8 cellular contexts compared by ENCODE assay signal in the genomic region with DNA sequence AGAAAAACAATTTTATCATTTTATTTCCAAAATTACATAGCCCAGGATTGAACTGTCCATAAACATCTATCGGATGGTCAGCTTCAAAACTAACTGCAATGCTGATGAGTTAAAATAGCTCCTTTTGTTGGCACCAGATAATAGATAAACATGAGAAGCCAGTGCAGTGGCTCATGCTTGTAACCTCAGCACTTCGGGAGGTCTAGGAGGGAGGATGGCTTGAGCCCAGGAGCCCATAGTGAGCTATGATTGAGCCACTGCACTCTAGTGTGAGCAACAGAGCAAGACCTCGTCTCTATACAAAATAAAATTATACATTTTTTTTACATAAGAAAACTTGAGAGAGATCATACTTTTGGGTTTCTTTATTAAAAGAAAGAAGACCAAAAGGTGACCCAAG. TPM values are rescaled to one million over a fixed set of nuclear protein-coding genes. Genes with fewer than 3 reads are reported as not detected.
A peak's percentile ranks its signal among the peaks of the same experiment; 100 is the strongest.
DNase-seq lines count a peak whose midpoint lies in the region; ATAC-seq, FAIRE-seq and TF ChIP-seq lines count a peak whose summit lies in the region.

No MANE protein-coding gene starts in this region.

- TF ChIP-seq RAD21 in GM12878 (IDR thresholded peaks at IDR 0.05; ENCODE audit: insufficient read depth, low read depth, low read length) (no peak), liver (IDR thresholded peaks at IDR 0.05) (no peak)

- H3K9me3 ChIP-seq in GM12878 (replicated peaks; ENCODE audit: control insufficient read depth, insufficient read depth, low read length) (no peaks in the 10 kb centered on the region), liver (ENCODE audit: control insufficient read depth in 4 of 4, low read length in 3 of 4) (no peaks in the 10 kb centered on the region), tibial artery (no peaks in the 10 kb centered on the region)

- H2AFZ ChIP-seq in GM12878 (ENCODE audit: control insufficient read depth, low read depth, low read length): peak overlapping the region; percentile 63

- peak; percentile 23 for ATAC-seq in HG03135 (IDR thresholded peaks at IDR 0.05; ENCODE audit: unreplicated experiment)
- ATAC-seq in GM12878: peak; percentile 67
- no peak for ATAC-seq in HG02571 (IDR thresholded peaks at IDR 0.05; ENCODE audit: unreplicated experiment)

- TF ChIP-seq POLR2A in GM12878 (IDR thresholded peaks at IDR 0.05; ENCODE audit: low read depth, low read length): no peak

- H3K27me3 ChIP-seq in GM12878 (replicated peaks in 1 of 2; ENCODE audit: control insufficient read depth in 2 of 2, insufficient read depth in 2 of 2, low read length in 1 of 2) (no peaks in the 10 kb centered on the region), liver (ENCODE audit: control insufficient read depth in 4 of 4, insufficient read depth in 4 of 4, low read length in 3 of 4) (no peaks in the 10 kb centered on the region), tibial artery (no peaks in the 10 kb centered on the region)

- in situ Hi-C loops in GM12878 (cut with MboI): no loop called here

- H3K4me3 ChIP-seq in GM12878 (peak overlapping the region; percentile 66), liver (ENCODE audit: low read depth in 1 of 3, low read length in 3 of 3) (peak overlapping the region in 1 of 3 donors; percentile 69), tibial artery (peak overlapping the region; percentile 49 to 63)

- POLR2A ChIA-PET in GM12878 (lab: Charles Lee): no interaction called here

- H3K79me2 ChIP-seq in GM12878 (ENCODE audit: control insufficient read depth, insufficient read depth, low read length): no peaks in the 10 kb centered on the region

- H3K4me2 ChIP-seq in GM12878 (ENCODE audit: control insufficient read depth, insufficient read depth): peak overlapping the region; percentile 84

- TF ChIP-seq CTCF in GM12878 (IDR thresholded peaks at IDR 0.05 in 2 of 3, conservative IDR thresholded peaks at IDR 0.05 in 1 of 3; ENCODE audit: control insufficient read depth in 2 of 3, extremely low read depth in 1 of 3, insufficient read depth in 1 of 3, low read depth in 3 of 3, low read length in 3 of 3) (no peak), liver (IDR thresholded peaks at IDR 0.05; ENCODE audit: low read depth, low read length, missing input control) (no peak), tibial artery (IDR thresholded peaks at IDR 0.05) (no peak)

- H3K9ac ChIP-seq in GM12878 (ENCODE audit: control insufficient read depth, insufficient read depth, low read length): peak overlapping the region; percentile 76
- H3K9ac ChIP-seq in liver (ENCODE audit: low read depth in 1 of 2, low read length in 2 of 2): peak overlapping the region; percentile 30 to 92

- BruUV-seq in GM12878 (replicated peaks; lab: Mats Ljungman, UMichigan): no TSS peak

- SMC1A ChIA-PET in GM12878 (lab: Charles Lee; ENCODE audit: uncharacterized antibody, unreplicated experiment): interaction anchor here (0.8 to 1.1 kb wide), 3 partner anchors 8 to 41 kb away, joined by 3 to 5 read pairs (median 3); no protein-coding TSS in a partner anchor

- DNase-seq in AML-193 (lab: John Stamatoyannopoulos, UW) (peak; percentile 57 to 67), GM12878 (ENCODE audit: low read depth, low spot score) (no peak), tibial artery (peak in 1 of 2 donors; percentile 67), islet precursor cell (no peak)
- no peak for DNase-seq in stimulated activated CD4-positive, alpha-beta T cell treated with anti-CD3 and anti-CD28 coated beads, Interleukin-1b, Interleukin-23, amount 100 ng/mL, for 48 hours

- intact Hi-C loops in GM12878 (cut with micrococcal nuclease; ENCODE audit: unreplicated experiment): no loop called here
- intact Hi-C loops in tibial artery (cut with DNase I; ENCODE audit: low total_unique reads): loop anchor here (5.0 kb wide), 1 partner anchor 36 kb away; the partner anchor contains the start of gene IMPA2

- H3K4me1 ChIP-seq in GM12878 (ENCODE audit: control insufficient read depth, insufficient read depth, low read length): no peaks in the 10 kb centered on the region
- peaks cover 3 to 10% (median 7%) of the 10 kb centered on the region in 4 donors for H3K4me1 ChIP-seq in liver (ENCODE audit: control insufficient read depth in 4 of 4, insufficient read depth in 4 of 4, low read length in 3 of 4)
- peaks cover 0 to 20% (median 9%) of the 10 kb centered on the region in 4 donors for H3K4me1 ChIP-seq in tibial artery

- H4K20me1 ChIP-seq in GM12878 (ENCODE audit: control insufficient read depth, insufficient read depth): no peaks in the 10 kb centered on the region

- H3K36me3 ChIP-seq in GM12878 (ENCODE audit: control insufficient read depth in 2 of 2, insufficient read depth in 2 of 2, low read length in 1 of 2) (no peaks in the 10 kb centered on the region), liver (ENCODE audit: control insufficient read depth in 4 of 4, insufficient read depth in 3 of 4, low read depth in 1 of 4, low read length in 3 of 4) (no peaks in the 10 kb centered on the region), tibial artery (no peaks in the 10 kb centered on the region)

- CTCF ChIA-PET in GM12878 (lab: Yijun Ruan, JAX): interaction anchor here (0.9 to 1.5 kb wide), 2 partner anchors 9 to 93 kb away, joined by 3 to 18 read pairs; no protein-coding TSS in a partner anchor

- 33% methylated on average over 3 of the region's 3 CpGs for WGBS in GM12878 (ENCODE audit: insufficient coverage, insufficient replicate concordance, low lambda C conversion rate, missing lambda C conversion rate)
- WGBS in liver: 10% methylated on average over 3 of the region's 3 CpGs

- no peak for TF ChIP-seq EP300 in GM12878 (IDR thresholded peaks at IDR 0.05; ENCODE audit: borderline replicate concordance in 1 of 2, control insufficient read depth in 1 of 2, low read depth in 2 of 2, low read length in 2 of 2)

- FAIRE-seq in GM12878 (lab: Jason Lieb, UNC): peak; percentile 85

- H3K27ac ChIP-seq in GM12878 (ENCODE audit: control insufficient read depth, insufficient read depth) (peak overlapping the region; percentile 15; the same call in 1 of the 2 replicates), liver (ENCODE audit: low read depth in 1 of 2, low read length in 2 of 2) (peak overlapping the region; percentile 85 to 97), tibial artery (peak overlapping the region; percentile 85 to 93)

- RAD21 ChIA-PET in GM12878 (lab: Charles Lee; ENCODE audit: unreplicated experiment): interaction anchor here (1.1 kb wide), 2 partner anchors 8 to 9 kb away, joined by 3 read pairs; no protein-coding TSS in a partner anchor

TF ChIP-seq in liver, 16 proteins besides CTCF, POLR2A, EP300 and RAD21 (continues in another document):
- no peak for TF ChIP-seq NR2F2 (IDR thresholded peaks at IDR 0.05)
- TF ChIP-seq FOXA1 (IDR thresholded peaks at IDR 0.05): no peak
- TF ChIP-seq FOXA2 (IDR thresholded peaks at IDR 0.05): no peak
- no peak for TF ChIP-seq SP1 (IDR thresholded peaks at IDR 0.05)
- TF ChIP-seq RXRA (IDR thresholded peaks at IDR 0.05): no peak
- TF ChIP-seq EGR1 (IDR thresholded peaks at IDR 0.05; ENCODE audit: low read depth in 2 of 2): no peak
- TF ChIP-seq ATF3 (IDR thresholded peaks at IDR 0.05): no peak

RNA-seq across cellular contexts. Expression of gene IMPA2, which starts 34.6 kb away (rescaled TPM):
- 0.44 TPM in 1 of 2 replicates, not detected in the other for total RNA-seq in GM12878 (2013; cell fraction: nucleolus; rRNA removed)
- total RNA-seq in GM12878 (2014; rRNA removed) (15.3 and 21.0 TPM in 2 replicates), GM12878 (2014; rRNA removed; fragmentation: Illumina TruSeq; extraction: Trizol) (10.7 and 12.3 TPM in 2 replicates), GM12878 (2021) (15.1 and 16.3 TPM in 2 replicates), liver (10 to 100 TPM; 27.5 to 55.8 TPM)
- polyA plus RNA-seq in GM12878 (2011; ENCODE audit: low read depth): 6.7 TPM
- polyA plus RNA-seq in GM12878 (2011; rRNA removed) (0.24 and 0.33 TPM in 2 replicates), GM12878 (2014; fragmentation: Illumina TruSeq; extraction: Trizol) (4.7 and 10.2 TPM in 2 replicates), GM12878 (2014; fragmentation: Nextera tagmentation; extraction: Ambion mirVana) (1 to 10 TPM; 1.3 to 2.3 TPM), GM12878 (2014; rRNA removed) (11.6 and 12.5 TPM in 2 replicates), GM12878 (2016; fragmentation: Nextera tagmentation; extraction: Ambion mirVana) (10 to 100 TPM; 12.1 to 13.6 TPM), liver (10 to 100 TPM; 40.7 to 55.7 TPM)
- polyA plus RNA-seq in GM12878 (2011; cell fraction: cytosol; rRNA removed): 0.23 and 0.42 TPM in 2 replicates
- 0.60 and 0.72 TPM in 2 replicates for polyA plus RNA-seq in GM12878 (2011; cell fraction: nucleus; rRNA removed)
- 10.5 and 11.5 TPM in 2 replicates for polyA plus RNA-seq in GM12878 (2012)
- polyA minus RNA-seq in GM12878 (2011; rRNA and poly(A)+ RNA removed): 0.77 TPM in 1 of 2 replicates, not detected in the other
- 2.0 TPM in 1 of 2 replicates, not detected in the other for polyA minus RNA-seq in GM12878 (2011; cell fraction: cytosol; rRNA and poly(A)+ RNA removed)
- 0.86 TPM in 1 of 2 replicates, not detected in the other for polyA minus RNA-seq in GM12878 (2011; cell fraction: nucleus; rRNA and poly(A)+ RNA removed)

RNA-seq across cellular contexts. Expression of gene MPPE1, which starts 38.6 kb away (rescaled TPM):
- 62.0 and 65.4 TPM in 2 replicates for total RNA-seq in GM12878 (2013; cell fraction: nucleolus; rRNA removed)
- total RNA-seq in GM12878 (2014; rRNA removed): 24.9 and 26.4 TPM in 2 replicates
- 14.5 and 17.5 TPM in 2 replicates for total RNA-seq in GM12878 (2014; rRNA removed; fragmentation: Illumina TruSeq; extraction: Trizol)
- 24.0 and 31.5 TPM in 2 replicates for total RNA-seq in GM12878 (2021)
- 12.3 TPM for polyA plus RNA-seq in GM12878 (2011; ENCODE audit: low read depth)
- 32.3 and 33.5 TPM in 2 replicates for polyA plus RNA-seq in GM12878 (2011; rRNA removed)
- 16.8 and 24.6 TPM in 2 replicates for polyA plus RNA-seq in GM12878 (2011; cell fraction: cytosol; rRNA removed)
- polyA plus RNA-seq in GM12878 (2011; cell fraction: nucleus; rRNA removed): 75.7 and 80.6 TPM in 2 replicates
- 14.2 and 17.6 TPM in 2 replicates for polyA plus RNA-seq in GM12878 (2012)
- polyA plus RNA-seq in GM12878 (2014; fragmentation: Illumina TruSeq; extraction: Trizol): 18.6 and 19.5 TPM in 2 replicates
- 10 to 100 TPM; 13.8 to 15.6 TPM for polyA plus RNA-seq in GM12878 (2014; fragmentation: Nextera tagmentation; extraction: Ambion mirVana)
- 27.7 and 33.6 TPM in 2 replicates for polyA plus RNA-seq in GM12878 (2014; rRNA removed)
- 10 to 100 TPM; 30.3 to 34.5 TPM for polyA plus RNA-seq in GM12878 (2016; fragmentation: Nextera tagmentation; extraction: Ambion mirVana)
- polyA minus RNA-seq in GM12878 (2011; rRNA and poly(A)+ RNA removed): 22.8 and 26.5 TPM in 2 replicates
- 7.2 and 12.5 TPM in 2 replicates for polyA minus RNA-seq in GM12878 (2011; cell fraction: cytosol; rRNA and poly(A)+ RNA removed)
- 21.8 and 43.2 TPM in 2 replicates for polyA minus RNA-seq in GM12878 (2011; cell fraction: nucleus; rRNA and poly(A)+ RNA removed)
- total RNA-seq in liver: 10 to 100 TPM in 1 of 2 donors, 1 to 10 TPM in 1; 9.8 to 31.0 TPM
- polyA plus RNA-seq in liver: 10 to 100 TPM; 21.2 to 31.6 TPM

Comparison
In these comparisons a context has a peak if more than half of its experiments do, and no peak if none do; other contexts are left out.
1. DNase-seq: peak in AML-193 (2 of 2); none in GM12878 (single experiment), stimulated activated CD4-positive, alpha-beta T cell treated with anti-CD3 and anti-CD28 coated beads, Interleukin-1b, Interleukin-23, amount 100 ng/mL, for 48 hours (single experiment) and islet precursor cell (single experiment).
2. H3K27ac ChIP-seq: peak in every context shown above with its lines; median percentile 91 in liver; 89 in tibial artery; 15 in GM12878.